39 cellular contexts compared by ENCODE assay signal in the genomic region with DNA sequence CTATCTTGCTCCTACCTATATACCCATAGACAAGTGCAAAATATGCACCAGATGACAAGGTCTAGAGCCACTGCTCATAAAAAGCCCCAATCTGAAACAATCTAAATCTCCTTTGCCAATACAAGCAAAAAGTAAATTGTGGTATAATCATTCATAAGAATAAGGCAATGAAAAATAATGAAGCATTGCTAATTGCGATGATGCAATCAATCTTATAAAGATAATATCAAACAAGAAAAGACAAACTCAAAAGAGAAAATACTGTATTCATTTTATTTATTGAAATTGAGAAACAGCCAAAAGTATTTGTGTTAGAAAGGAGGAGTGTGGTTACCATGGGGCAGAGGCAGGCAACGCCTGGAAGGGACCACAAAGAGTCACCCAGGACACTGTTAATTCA.
"Had no signal": no experiment of that assay in that cellular context is flagged by ENCODE, and none has a peak within 500 bp of the region (broad histone marks: within the 10 kb centered on the region; RNA-seq: fewer than 3 reads in every experiment).

No MANE protein-coding gene starts in this region.

- H3K36me3 Mint-ChIP-seq: activated naive CD4-positive, alpha-beta T cell treated with anti-CD3 and anti-CD28 coated beads, Interleukin-2, amount 10 ng/mL, durations not matched to agents 7 days and 5 days; activated naive CD4-positive, alpha-beta T cell treated with anti-CD3 and anti-CD28 coated beads, Interleukin-2, amount 50 U/mL, for 24 hours; activated naive CD4-positive, alpha-beta T cell treated with anti-CD3 and anti-CD28 coated beads, Interleukin-2, amount 50 U/mL, for 72 hours; activated naive CD8-positive, alpha-beta T cell; activated naive CD8-positive, alpha-beta T cell treated with anti-CD3 and anti-CD28 coated beads for 36 hours; activated naive CD8-positive, alpha-beta T cell treated with anti-CD3 and anti-CD28 coated beads, Interleukin-2, amount 10 ng/mL, durations not matched to agents 7 days and 5 days; brain had no signal

- H3K4me3 Mint-ChIP-seq: activated naive CD4-positive, alpha-beta T cell treated with anti-CD3 and anti-CD28 coated beads for 36 hours; activated naive CD4-positive, alpha-beta T cell treated with anti-CD3 and anti-CD28 coated beads, Interleukin-2, amount 10 ng/mL, durations not matched to agents 7 days and 5 days; activated naive CD4-positive, alpha-beta T cell treated with anti-CD3 and anti-CD28 coated beads, Interleukin-2, amount 50 U/mL, for 24 hours; activated naive CD8-positive, alpha-beta T cell; activated naive CD8-positive, alpha-beta T cell treated with anti-CD3 and anti-CD28 coated beads for 36 hours; activated naive CD8-positive, alpha-beta T cell treated with anti-CD3 and anti-CD28 coated beads, Interleukin-2, amount 10 ng/mL, durations not matched to agents 7 days and 5 days; activated naive CD8-positive, alpha-beta T cell treated with anti-CD3 and anti-CD28 coated beads, Interleukin-2, amount 50 U/mL, for 24 hours; activated T-cell treated with anti-CD3 and anti-CD28 coated beads, Interleukin-2, amount 50 U/mL, for 24 hours; activated T-cell treated with anti-CD3 and anti-CD28 coated beads, Interleukin-2, amount 50 U/mL, for 4 hours; activated T-cell treated with anti-CD3 and anti-CD28 coated beads, Interleukin-2, amount 50 U/mL, for 72 hours; activated T-helper 1 cell treated with anti-CD3 and anti-CD28 coated beads, Interleukin-12 subunit alpha, Interleukin-12 subunit beta, Interleukin-2, Interleukin-4 antibody, amounts not matched to agents 30 ng/mL and 10 ng/mL and 1 ng/mL, durations not matched to agents 14 hours and 24 hours and 36 hours; activated T-helper 17 cell treated with anti-CD3 and anti-CD28 coated beads, Interleukin-2, amount 50 U/mL, for 72 hours; brain; central memory CD8-positive, alpha-beta T cell had no signal

- H3K9me3 ChIP-seq: adrenal gland, ascending aorta, body of pancreas, breast epithelium had no signal

- H3K27ac ChIP-seq: adrenal gland, ascending aorta, body of pancreas, brain microvascular endothelial cell, breast epithelium, cardiac muscle cell had no signal

- DNase-seq: activated effector memory CD4-positive, alpha-beta T cell treated with anti-CD3 and anti-CD28 coated beads, Interleukin-2, amount 50 U/mL, for 16 hours; activated effector memory CD4-positive, alpha-beta T cell treated with Interleukin-2 at 50 U/mL for 16 hours; activated gamma-delta T cell; activated gamma-delta T cell treated with Interleukin-2 at 50 U/mL for 16 hours; activated naive CD4-positive, alpha-beta T cell; activated naive CD4-positive, alpha-beta T cell treated with anti-CD3 and anti-CD28 coated beads for 36 hours; activated naive CD4-positive, alpha-beta T cell treated with anti-CD3 and anti-CD28 coated beads, Interleukin-2, amount 10 ng/mL, durations not matched to agents 7 days and 5 days; activated naive CD4-positive, alpha-beta T cell treated with anti-CD3 and anti-CD28 coated beads, Interleukin-2, amount 50 U/mL, for 16 hours; activated naive CD4-positive, alpha-beta T cell treated with Interleukin-2 at 50 U/mL for 16 hours; activated naive CD8-positive, alpha-beta T cell treated with anti-CD3 and anti-CD28 coated beads for 36 hours; activated naive CD8-positive, alpha-beta T cell treated with anti-CD3 and anti-CD28 coated beads, Interleukin-2, amount 10 ng/mL, durations not matched to agents 7 days and 5 days; activated naive CD8-positive, alpha-beta T cell treated with anti-CD3 and anti-CD28 coated beads, Interleukin-2, amount 50 U/mL, for 24 hours; activated T-cell treated with anti-CD3 and anti-CD28 coated beads, Interleukin-2, amount 50 U/mL, for 24 hours; activated T-cell treated with anti-CD3 and anti-CD28 coated beads, Interleukin-2, amount 50 U/mL, for 4 hours; activated T-cell treated with anti-CD3 and anti-CD28 coated beads, Interleukin-2, amount 50 U/mL, for 48 hours; activated T-cell treated with anti-CD3 and anti-CD28 coated beads, Interleukin-2, amount 50 U/mL, for 72 hours; adrenal gland; amniotic stem cell; amygdala; anterior cingulate cortex; aorta; body of pancreas; brain microvascular endothelial cell; caudate nucleus; central memory CD4-positive, alpha-beta T cell; cerebellar nuclear complex had no signal

- H3K9me3 Mint-ChIP-seq: activated naive CD4-positive, alpha-beta T cell treated with anti-CD3 and anti-CD28 coated beads for 36 hours; activated naive CD4-positive, alpha-beta T cell treated with anti-CD3 and anti-CD28 coated beads, Interleukin-2, amount 10 ng/mL, durations not matched to agents 7 days and 5 days; activated naive CD4-positive, alpha-beta T cell treated with anti-CD3 and anti-CD28 coated beads, Interleukin-2, amount 50 U/mL, for 72 hours; activated naive CD8-positive, alpha-beta T cell treated with anti-CD3 and anti-CD28 coated beads for 36 hours; activated T-cell treated with anti-CD3 and anti-CD28 coated beads, Interleukin-2, amount 50 U/mL, for 24 hours; activated T-cell treated with anti-CD3 and anti-CD28 coated beads, Interleukin-2, amount 50 U/mL, for 72 hours; activated T-helper 1 cell treated with anti-CD3 and anti-CD28 coated beads, Interleukin-12 subunit alpha, Interleukin-12 subunit beta, Interleukin-2, Interleukin-4 antibody, amounts not matched to agents 30 ng/mL and 10 ng/mL and 1 ng/mL, durations not matched to agents 14 hours and 24 hours and 36 hours; activated T-helper 17 cell treated with anti-CD3 and anti-CD28 coated beads, Interleukin-2, amount 50 U/mL, for 72 hours; activated T-helper 2 cell treated with anti-CD3 and anti-CD28 coated beads, Interferon-gamma antibody, Interleukin-2, Interleukin-4, amounts not matched to agents 10 μg/mL and 5 μg/mL and 100 μg/mL, durations not matched to agents 14 hours and 24 hours and 36 hours; central memory CD8-positive, alpha-beta T cell had no signal

- H3K4me3 ChIP-seq: adrenal gland, ascending aorta, body of pancreas, breast epithelium, cardiac muscle cell had no signal

- H3K4me1 Mint-ChIP-seq: activated naive CD4-positive, alpha-beta T cell treated with anti-CD3 and anti-CD28 coated beads, Interleukin-2, amount 10 ng/mL, durations not matched to agents 7 days and 5 days; activated naive CD4-positive, alpha-beta T cell treated with anti-CD3 and anti-CD28 coated beads, Interleukin-2, amount 50 U/mL, for 24 hours; activated naive CD8-positive, alpha-beta T cell treated with anti-CD3 and anti-CD28 coated beads for 36 hours; activated naive CD8-positive, alpha-beta T cell treated with anti-CD3 and anti-CD28 coated beads, Interleukin-2, amount 10 ng/mL, durations not matched to agents 7 days and 5 days; activated naive CD8-positive, alpha-beta T cell treated with anti-CD3 and anti-CD28 coated beads, Interleukin-2, amount 50 U/mL, for 24 hours; activated T-helper 17 cell treated with anti-CD3 and anti-CD28 coated beads, Interleukin-2, amount 50 U/mL, for 72 hours; brain; central memory CD8-positive, alpha-beta T cell had no signal

- H3K27me3 Mint-ChIP-seq: activated naive CD8-positive, alpha-beta T cell; activated naive CD8-positive, alpha-beta T cell treated with anti-CD3 and anti-CD28 coated beads for 36 hours; brain had no signal

- H3K27ac Mint-ChIP-seq: activated naive CD4-positive, alpha-beta T cell treated with anti-CD3 and anti-CD28 coated beads for 36 hours; activated naive CD4-positive, alpha-beta T cell treated with anti-CD3 and anti-CD28 coated beads, Interleukin-2, amount 10 ng/mL, durations not matched to agents 7 days and 5 days; activated naive CD4-positive, alpha-beta T cell treated with anti-CD3 and anti-CD28 coated beads, Interleukin-2, amount 50 U/mL, for 24 hours; activated naive CD4-positive, alpha-beta T cell treated with anti-CD3 and anti-CD28 coated beads, Interleukin-2, amount 50 U/mL, for 72 hours; activated naive CD8-positive, alpha-beta T cell; activated naive CD8-positive, alpha-beta T cell treated with anti-CD3 and anti-CD28 coated beads for 36 hours; activated naive CD8-positive, alpha-beta T cell treated with anti-CD3 and anti-CD28 coated beads, Interleukin-2, amount 10 ng/mL, durations not matched to agents 7 days and 5 days; activated naive CD8-positive, alpha-beta T cell treated with anti-CD3 and anti-CD28 coated beads, Interleukin-2, amount 50 U/mL, for 24 hours; activated T-cell treated with anti-CD3 and anti-CD28 coated beads, Interleukin-2, amount 50 U/mL, for 24 hours; activated T-cell treated with anti-CD3 and anti-CD28 coated beads, Interleukin-2, amount 50 U/mL, for 72 hours; activated T-helper 1 cell treated with anti-CD3 and anti-CD28 coated beads, Interleukin-12 subunit alpha, Interleukin-12 subunit beta, Interleukin-2, Interleukin-4 antibody, amounts not matched to agents 30 ng/mL and 10 ng/mL and 1 ng/mL, durations not matched to agents 14 hours and 24 hours and 36 hours; activated T-helper 17 cell treated with anti-CD3 and anti-CD28 coated beads, Interleukin-2, amount 50 U/mL, for 72 hours; activated T-helper 2 cell treated with anti-CD3 and anti-CD28 coated beads, Interferon-gamma antibody, Interleukin-2, Interleukin-4, amounts not matched to agents 10 μg/mL and 5 μg/mL and 100 μg/mL, durations not matched to agents 14 hours and 24 hours and 36 hours; brain had no signal

- H3K36me3 ChIP-seq: adrenal gland, ascending aorta, brain microvascular endothelial cell, breast epithelium, cardiac muscle cell had no signal

- H3K4me1 ChIP-seq: adrenal gland, ascending aorta, body of pancreas, breast epithelium had no signal

- ATAC-seq: activated naive CD4-positive, alpha-beta T cell treated with anti-CD3 and anti-CD28 coated beads, Interleukin-2, amount 50 U/mL, for 72 hours; activated naive CD8-positive, alpha-beta T cell treated with anti-CD3 and anti-CD28 coated beads, Interleukin-2, amount 50 U/mL, for 24 hours; activated T-cell treated with anti-CD3 and anti-CD28 coated beads, Interleukin-2, amount 50 U/mL, for 4 hours; activated T-cell treated with anti-CD3 and anti-CD28 coated beads, Interleukin-2, amount 50 U/mL, for 72 hours; activated T-helper 17 cell treated with anti-CD3 and anti-CD28 coated beads, Interleukin-2, amount 50 U/mL, for 72 hours; body of pancreas had no signal

- FAIRE-seq: astrocyte, bronchial epithelial cell had no signal

- H3K27me3 ChIP-seq: adrenal gland, ascending aorta, body of pancreas, brain microvascular endothelial cell, breast epithelium, cardiac muscle cell had no signal
